17 cellular contexts compared by ENCODE assay signal in genomic region chrX:140360924-140361323, GRCh38.
"Had no signal": no experiment of that assay in that cellular context is flagged by ENCODE, and none has a peak within 500 bp of the region (broad histone marks: within the 10 kb centered on the region; RNA-seq: fewer than 3 reads in every experiment).

No MANE protein-coding gene starts in this region.

- H3K36me3 ChIP-seq: MG63, SJSA1 had no signal

- H3K27me3 ChIP-seq: MG63, SJSA1 had no signal

- DNase-seq: IMR-90, Karpas-422, KG1, MG63, NCI-H1092, NCI-H1417 treated with DMSO at 0.1 percent for 48 hours, NCI-H1694 treated with DMSO at 0.1 percent for 48 hours, NCI-H2081, NCI-H2107, NCI-H2227 treated with DMSO at 0.1 percent for 48 hours, NCI-H510A, NCI-H524 treated with DMSO at 0.1 percent for 48 hours, NCI-H774, Right ventricle myocardium superior, SIG-M5 had no signal

- H3K4me3 ChIP-seq: MG63, SJSA1, SK-N-MC had no signal

- H3K9me3 ChIP-seq: MG63, SJSA1 had no signal

- H3K27ac ChIP-seq: SJSA1, SK-N-MC had no signal

- H3K4me1 ChIP-seq: SJSA1 had no signal
